7 cellular contexts compared by ENCODE assay signal in genomic region chr10:47915849-47916548, GRCh38. TPM values are rescaled to one million over a fixed set of nuclear protein-coding genes. Genes with fewer than 3 reads are reported as not detected.
"Had no signal": no experiment of that assay in that cellular context is flagged by ENCODE, and none has a peak within 500 bp of the region (broad histone marks: within the 10 kb centered on the region; RNA-seq: fewer than 3 reads in every experiment).

No MANE protein-coding gene starts in this region.

RNA-seq across cellular contexts. Expression of gene NPY4R2, which starts 2.5 kb away (rescaled TPM):
- total RNA-seq: activated naive CD8-positive, alpha-beta T cell treated with anti-CD3 and anti-CD28 coated beads for 36 hours; activated T-cell treated with anti-CD3 and anti-CD28 coated beads, Interleukin-2, amount 50 U/mL, for 4 hours; cardiac septum; ovary; uterus had no signal
- polyA plus RNA-seq: neural cell, ovary, thymus had no signal
